ENCODE assay signal across 28 cellular contexts in the genomic region with DNA sequence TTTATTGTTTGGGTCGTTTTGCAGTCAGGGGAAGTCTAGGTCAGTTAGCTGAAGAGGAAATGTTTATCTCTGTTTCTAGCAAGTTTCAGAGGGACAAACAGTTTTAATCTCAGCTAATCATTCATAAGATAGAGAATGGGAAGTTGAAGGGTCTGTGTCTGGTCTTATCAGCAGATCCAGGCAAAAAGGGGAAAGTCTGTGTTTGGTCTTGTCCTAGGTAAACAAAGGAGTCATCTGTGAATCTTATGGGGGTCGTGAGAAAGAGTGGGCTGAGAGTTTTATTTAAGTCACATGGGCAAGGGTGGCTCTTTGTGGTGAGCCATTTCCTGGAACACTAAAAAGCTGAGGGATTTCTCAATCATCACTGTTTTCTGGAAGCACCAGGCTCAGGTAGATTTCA. TPM values are rescaled to one million over a fixed set of nuclear protein-coding genes. Genes with fewer than 3 reads are reported as not detected.
"Had no signal": no experiment of that assay in that cellular context is flagged by ENCODE, and none has a peak within 500 bp of the region (broad histone marks: within the 10 kb centered on the region; RNA-seq: fewer than 3 reads in every experiment).

No MANE protein-coding gene starts in this region.

- DNase-seq: activated B cell treated with CpG ODN at 0.5 μM for 24 hours; activated CD4-positive, alpha-beta T cell treated with anti-CD3 and anti-CD28 coated beads, Interleukin-2, amount 50 U/mL, for 1 hour; activated CD8-positive, alpha-beta T cell treated with anti-CD3 and anti-CD28 coated beads for 36 hours; activated T-cell treated with anti-CD3 and anti-CD28 coated beads, Interleukin-2, amount 50 U/mL, for 48 hours; dermis blood vessel endothelial cell; effector CD4-positive, alpha-beta T cell; erythroblast; hippocampal formation; left cardiac atrium; left ventricle myocardium superior; naive thymus-derived CD8-positive, alpha-beta T cell; retina; sigmoid colon; small intestine; stimulated activated CD4-positive, alpha-beta T cell treated with anti-CD3 and anti-CD28 coated beads, Interleukin-1b, Interleukin-23, amount 100 ng/mL, for 48 hours; stimulated activated CD4-positive, alpha-beta T cell treated with anti-CD3 and anti-CD28 coated beads, Interleukin-4, amount 100 ng/mL, for 4 hours; stimulated activated CD8-positive, alpha-beta memory T cell treated with anti-CD3 and anti-CD28 coated beads, Interleukin-4, amount 100 ng/mL, for 48 hours; stimulated activated naive CD8-positive, alpha-beta T cell treated with anti-CD3 and anti-CD28 coated beads, Interleukin-15, amount 100 ng/mL, for 72 hours; substantia nigra had no signal

- H3K4me3 ChIP-seq: gastroesophageal sphincter, sigmoid colon, vagina had no signal

- H3K4me1 Mint-ChIP-seq: central memory CD8-positive, alpha-beta T cell; stimulated activated naive CD8-positive, alpha-beta T cell treated with anti-CD3 and anti-CD28 coated beads, Interleukin-15, amount 100 ng/mL, for 72 hours had no signal

- H3K36me3 Mint-ChIP-seq: stimulated activated memory B cell treated with anti-CD40 and anti-IgM and Interleukin-4, amounts not matched to agents 10 μg/mL and 1 μg/mL and 100 μg/mL, for 72 hours; type B pancreatic cell had no signal

- ATAC-seq: activated CD8-positive, alpha-beta T cell treated with anti-CD3 and anti-CD28 coated beads for 36 hours; activated naive CD4-positive, alpha-beta T cell treated with anti-CD3 and anti-CD28 coated beads, Interleukin-2, amount 50 U/mL, for 72 hours; gastroesophageal sphincter; left cardiac atrium; left ventricle myocardium superior; naive thymus-derived CD8-positive, alpha-beta T cell; stimulated activated memory B cell treated with anti-CD40 and anti-IgM and Interleukin-4, amounts not matched to agents 10 μg/mL and 1 μg/mL and 100 μg/mL, for 72 hours; stimulated activated naive CD8-positive, alpha-beta T cell treated with anti-CD3 and anti-CD28 coated beads, Interleukin-15, amount 100 ng/mL, for 72 hours had no signal

- H3K4me3 Mint-ChIP-seq: activated B cell treated with CpG ODN at 0.5 μM for 24 hours; activated CD8-positive, alpha-beta T cell treated with anti-CD3 and anti-CD28 coated beads for 36 hours; central memory CD8-positive, alpha-beta T cell; naive thymus-derived CD8-positive, alpha-beta T cell; stimulated activated memory B cell treated with anti-CD40 and anti-IgM and Interleukin-4, amounts not matched to agents 10 μg/mL and 1 μg/mL and 100 μg/mL, for 72 hours; stimulated activated naive CD8-positive, alpha-beta T cell treated with anti-CD3 and anti-CD28 coated beads, Interleukin-15, amount 100 ng/mL, for 72 hours; T-helper 2 cell treated with Interferon-gamma antibody and Interleukin-4, amounts not matched to agents 5 μg/mL and 100 μg/mL, for 36 hours; type B pancreatic cell had no signal

- H3K27ac Mint-ChIP-seq: activated B cell treated with CpG ODN at 0.5 μM for 24 hours; activated CD8-positive, alpha-beta T cell treated with anti-CD3 and anti-CD28 coated beads for 36 hours; activated naive CD4-positive, alpha-beta T cell treated with anti-CD3 and anti-CD28 coated beads, Interleukin-2, amount 50 U/mL, for 72 hours; activated T-helper 2 cell treated with anti-CD3 and anti-CD28 coated beads, Interferon-gamma antibody, Interleukin-2, Interleukin-4, amounts not matched to agents 10 μg/mL and 5 μg/mL and 100 μg/mL, durations not matched to agents 14 hours and 24 hours and 36 hours; naive thymus-derived CD8-positive, alpha-beta T cell; stimulated activated memory B cell treated with anti-CD40 and anti-IgM and Interleukin-4, amounts not matched to agents 10 μg/mL and 1 μg/mL and 100 μg/mL, for 72 hours; stimulated activated naive CD8-positive, alpha-beta T cell treated with anti-CD3 and anti-CD28 coated beads, Interleukin-15, amount 100 ng/mL, for 72 hours; T-helper 2 cell treated with Interferon-gamma antibody and Interleukin-4, amounts not matched to agents 5 μg/mL and 100 μg/mL, for 36 hours; type B pancreatic cell had no signal

- H3K9me3 Mint-ChIP-seq: activated B cell treated with CpG ODN at 0.5 μM for 24 hours; activated CD8-positive, alpha-beta T cell treated with anti-CD3 and anti-CD28 coated beads for 36 hours; activated T-helper 2 cell treated with anti-CD3 and anti-CD28 coated beads, Interferon-gamma antibody, Interleukin-2, Interleukin-4, amounts not matched to agents 10 μg/mL and 5 μg/mL and 100 μg/mL, durations not matched to agents 14 hours and 24 hours and 36 hours; central memory CD8-positive, alpha-beta T cell; stimulated activated memory B cell treated with anti-CD40 and anti-IgM and Interleukin-4, amounts not matched to agents 10 μg/mL and 1 μg/mL and 100 μg/mL, for 72 hours; T-helper 2 cell treated with Interferon-gamma antibody and Interleukin-4, amounts not matched to agents 5 μg/mL and 100 μg/mL, for 36 hours; type B pancreatic cell had no signal

RNA-seq across cellular contexts. Expression of a gene that starts 5.6 kb away (rescaled TPM):
- total RNA-seq: activated B cell treated with CpG ODN at 0.5 μM for 24 hours; activated CD8-positive, alpha-beta T cell treated with anti-CD3 and anti-CD28 coated beads for 36 hours; activated naive CD4-positive, alpha-beta T cell treated with anti-CD3 and anti-CD28 coated beads, Interleukin-2, amount 50 U/mL, for 72 hours; activated T-helper 2 cell treated with anti-CD3 and anti-CD28 coated beads, Interferon-gamma antibody, Interleukin-2, Interleukin-4, amounts not matched to agents 10 μg/mL and 5 μg/mL and 100 μg/mL, durations not matched to agents 14 hours and 24 hours and 36 hours; naive thymus-derived CD8-positive, alpha-beta T cell had no signal
- polyA plus RNA-seq: keratinocyte; naive thymus-derived CD8-positive, alpha-beta T cell had no signal
